In the genomic region with DNA sequence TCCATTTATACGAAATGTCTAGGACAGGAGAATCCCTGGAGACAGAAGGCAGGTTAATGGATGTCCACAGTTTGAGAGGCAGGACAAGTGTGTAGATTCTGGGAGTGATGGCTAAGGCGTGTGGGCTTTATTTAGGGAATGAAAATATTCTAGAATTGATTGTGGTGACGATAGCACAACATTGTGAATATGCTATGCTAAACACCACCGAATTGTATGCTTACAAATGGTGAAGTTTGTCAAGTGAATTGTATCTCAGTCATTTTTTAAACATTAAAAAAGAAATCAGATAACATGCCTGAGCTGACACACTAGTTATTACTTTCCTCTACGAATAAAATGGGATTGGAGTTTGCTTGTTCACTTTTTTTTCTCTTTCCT, we compare ENCODE assay signal across 1 cellular context.
TF ChIP-seq lines count a peak whose summit lies in the region.

No MANE protein-coding gene starts in this region.

TF ChIP-seq in liver, 16 proteins besides CTCF, POLR2A, EP300 and RAD21 (continued from another document):
- TF ChIP-seq, protein P1, sequence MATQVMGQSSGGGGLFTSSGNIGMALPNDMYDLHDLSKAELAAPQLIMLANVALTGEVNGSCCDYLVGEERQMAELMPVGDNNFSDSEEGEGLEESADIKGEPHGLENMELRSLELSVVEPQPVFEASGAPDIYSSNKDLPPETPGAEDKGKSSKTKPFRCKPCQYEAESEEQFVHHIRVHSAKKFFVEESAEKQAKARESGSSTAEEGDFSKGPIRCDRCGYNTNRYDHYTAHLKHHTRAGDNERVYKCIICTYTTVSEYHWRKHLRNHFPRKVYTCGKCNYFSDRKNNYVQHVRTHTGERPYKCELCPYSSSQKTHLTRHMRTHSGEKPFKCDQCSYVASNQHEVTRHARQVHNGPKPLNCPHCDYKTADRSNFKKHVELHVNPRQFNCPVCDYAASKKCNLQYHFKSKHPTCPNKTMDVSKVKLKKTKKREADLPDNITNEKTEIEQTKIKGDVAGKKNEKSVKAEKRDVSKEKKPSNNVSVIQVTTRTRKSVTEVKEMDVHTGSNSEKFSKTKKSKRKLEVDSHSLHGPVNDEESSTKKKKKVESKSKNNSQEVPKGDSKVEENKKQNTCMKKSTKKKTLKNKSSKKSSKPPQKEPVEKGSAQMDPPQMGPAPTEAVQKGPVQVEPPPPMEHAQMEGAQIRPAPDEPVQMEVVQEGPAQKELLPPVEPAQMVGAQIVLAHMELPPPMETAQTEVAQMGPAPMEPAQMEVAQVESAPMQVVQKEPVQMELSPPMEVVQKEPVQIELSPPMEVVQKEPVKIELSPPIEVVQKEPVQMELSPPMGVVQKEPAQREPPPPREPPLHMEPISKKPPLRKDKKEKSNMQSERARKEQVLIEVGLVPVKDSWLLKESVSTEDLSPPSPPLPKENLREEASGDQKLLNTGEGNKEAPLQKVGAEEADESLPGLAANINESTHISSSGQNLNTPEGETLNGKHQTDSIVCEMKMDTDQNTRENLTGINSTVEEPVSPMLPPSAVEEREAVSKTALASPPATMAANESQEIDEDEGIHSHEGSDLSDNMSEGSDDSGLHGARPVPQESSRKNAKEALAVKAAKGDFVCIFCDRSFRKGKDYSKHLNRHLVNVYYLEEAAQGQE (IDR thresholded peaks at IDR 0.05), result no peak
- TF ChIP-seq, protein P2, sequence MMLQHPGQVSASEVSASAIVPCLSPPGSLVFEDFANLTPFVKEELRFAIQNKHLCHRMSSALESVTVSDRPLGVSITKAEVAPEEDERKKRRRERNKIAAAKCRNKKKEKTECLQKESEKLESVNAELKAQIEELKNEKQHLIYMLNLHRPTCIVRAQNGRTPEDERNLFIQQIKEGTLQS (IDR thresholded peaks at IDR 0.05), result no peak
